Comparison of ENCODE assay signal across 12 cellular contexts in the genomic region with DNA sequence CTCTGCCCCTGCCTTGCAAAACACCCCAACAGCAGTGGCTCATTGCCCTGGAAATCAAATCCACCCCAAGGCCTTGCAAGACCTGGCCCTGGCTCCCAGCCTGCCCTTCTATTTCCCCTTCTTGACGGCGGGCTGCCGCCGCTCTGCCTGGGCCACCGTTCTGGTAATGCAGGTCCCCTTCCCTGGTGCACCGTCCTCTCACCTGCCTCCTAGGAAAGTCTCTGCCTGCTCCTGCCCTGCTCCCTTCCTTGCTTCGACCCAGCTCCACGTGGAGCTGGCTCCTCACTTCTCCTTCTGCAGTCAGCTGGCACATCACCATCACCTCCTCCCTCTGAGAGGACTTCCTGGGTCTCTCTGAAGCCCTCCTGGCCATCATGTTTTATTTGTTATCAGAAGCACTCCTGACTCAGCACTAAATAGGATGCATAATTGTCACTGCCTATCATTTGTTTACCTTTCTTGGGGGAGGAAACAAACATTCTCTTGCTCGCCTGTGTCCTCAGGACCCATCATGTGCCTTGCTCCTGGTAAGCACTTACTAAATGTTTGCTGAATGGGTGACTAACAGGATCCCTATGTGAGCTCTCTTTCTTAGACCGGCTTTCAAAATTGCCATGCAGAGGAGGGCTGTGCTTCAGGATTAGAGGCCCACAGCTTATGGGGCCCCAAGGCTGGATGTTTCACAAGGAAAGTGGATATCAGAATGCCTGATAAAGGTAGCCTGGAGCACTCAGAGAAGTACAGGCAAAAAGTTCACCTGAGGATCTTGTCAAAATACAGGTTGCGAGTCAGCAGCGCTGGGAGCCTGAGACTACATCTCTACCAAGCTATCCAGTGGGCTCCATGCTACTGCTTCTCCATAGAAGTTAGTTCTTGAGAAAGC. TPM values are rescaled to one million over a fixed set of nuclear protein-coding genes. Genes with fewer than 3 reads are reported as not detected.
DNase-seq lines count a peak whose midpoint lies in the region; ATAC-seq and TF ChIP-seq lines count a peak whose summit lies in the region.
"Had no signal": no experiment of that assay in that cellular context is flagged by ENCODE, and none has a peak within 500 bp of the region (broad histone marks: within the 10 kb centered on the region; RNA-seq: fewer than 3 reads in every experiment).

No MANE protein-coding gene starts in this region.

- H3K4me1 ChIP-seq in endodermal cell (ENCODE audit: control insufficient read depth, insufficient read depth, low read length) (peaks cover 12% of the 10 kb centered on the region), neural progenitor cell (peaks cover 39% of the 10 kb centered on the region)

- H3K4me3 ChIP-seq in endodermal cell (ENCODE audit: low read length) (no peak overlapping the region), neural progenitor cell (no peak overlapping the region)
- H3K4me3 ChIP-seq: stomach had no signal

- H3F3A ChIP-seq in neural progenitor cell (ENCODE audit: low read depth), result peaks cover 20% of the 10 kb centered on the region

- peak overlapping the region; percentile 42 for H3K4me2 ChIP-seq in neural progenitor cell

- H3K36me3 Mint-ChIP-seq in endodermal cell (ENCODE audit: low read depth) (no peaks in the 10 kb centered on the region), neural progenitor cell (no peaks in the 10 kb centered on the region), WTC11 (no peaks in the 10 kb centered on the region)

- H3K27ac Mint-ChIP-seq in endodermal cell (peak overlapping the region; percentile 40), neural progenitor cell (peak overlapping the region; percentile 85), WTC11 (no peak overlapping the region)

- H3K27me3 Mint-ChIP-seq in endodermal cell (ENCODE audit: insufficient read depth) (no peaks in the 10 kb centered on the region), neural progenitor cell (ENCODE audit: insufficient read depth, low read depth) (peaks cover 6% of the 10 kb centered on the region), WTC11 (ENCODE audit: low read depth) (peaks cover 7% of the 10 kb centered on the region; the same call in 1 of the 2 replicates)

- no peak overlapping the region for H3K9ac ChIP-seq in endodermal cell (ENCODE audit: extremely low read depth, low read length, poor library complexity, severe bottlenecking)
- no peak overlapping the region for H3K9ac ChIP-seq in neural progenitor cell

- H3K9me3 Mint-ChIP-seq in endodermal cell (no peaks in the 10 kb centered on the region), neural progenitor cell (no peaks in the 10 kb centered on the region), WTC11 (0 out of 2 replicates have a peak, but pooled peaks cover 6% of the 10 kb centered on the region)

- no peak overlapping the region for H3K4me3 Mint-ChIP-seq in endodermal cell
- peak overlapping the region; percentile 19 for H3K4me3 Mint-ChIP-seq in neural progenitor cell
- no peak overlapping the region for H3K4me3 Mint-ChIP-seq in WTC11

- H3K27me3 ChIP-seq in endodermal cell (ENCODE audit: control insufficient read depth, insufficient read depth, low read length, poor library complexity, severe bottlenecking) (no peaks in the 10 kb centered on the region), neural progenitor cell (no peaks in the 10 kb centered on the region)
- H3K27me3 ChIP-seq: stomach had no signal

- H3K36me3 ChIP-seq in endodermal cell (ENCODE audit: control insufficient read depth, insufficient read depth, low read length), result no peaks in the 10 kb centered on the region
- H3K36me3 ChIP-seq in neural progenitor cell, result no peaks in the 10 kb centered on the region
- H3K36me3 ChIP-seq: stomach had no signal

- 68 to 77% methylated on average over 9 to 12 of the region's 12 CpGs for WGBS in endodermal cell (ENCODE audit: insufficient coverage in 1 of 2, insufficient read length in 1 of 2), 2 experiments

- CTCF ChIA-PET in WTC11 (lab: Charles Lee), result interaction anchor here (1.3 to 2.6 kb wide), 6 partner anchors 15 to 325 kb away, joined by 3 to 11 read pairs (median 6); no protein-coding TSS in a partner anchor

- peak overlapping the region; percentile 34 for H3K27ac ChIP-seq in endodermal cell (ENCODE audit: low read depth, low read length)
- no peak overlapping the region for H3K27ac ChIP-seq in neural progenitor cell
- H3K27ac ChIP-seq: stomach had no signal

- H3K4me1 Mint-ChIP-seq in endodermal cell (peaks cover 54% of the 10 kb centered on the region), neural progenitor cell (peaks cover 64% of the 10 kb centered on the region), WTC11 (peaks cover 67% of the 10 kb centered on the region)

- TF ChIP-seq CTCF in endodermal cell (conservative IDR thresholded peaks at IDR 0.05) (no peak), neural progenitor cell (IDR thresholded peaks at IDR 0.05) (no peak), WTC11 (IDR thresholded peaks at IDR 0.05) (no peak)

- no peaks in the 10 kb centered on the region for H3K9me3 ChIP-seq in endodermal cell (ENCODE audit: control insufficient read depth, low read length)
- no peaks in the 10 kb centered on the region for H3K9me3 ChIP-seq in neural progenitor cell (ENCODE audit: low read depth)
- H3K9me3 ChIP-seq: stomach had no signal

- H4K20me1 ChIP-seq in neural progenitor cell (ENCODE audit: low read depth), result no peaks in the 10 kb centered on the region

- POLR2A ChIA-PET in WTC11 (lab: Charles Lee), result no interaction called here

- DNase-seq in ELR (ENCODE audit: low read depth) (peak; percentile 68), NCI-H345 treated with DMSO at 0.1 percent for 48 hours (lab: John Stamatoyannopoulos, UW; ENCODE audit: unreplicated experiment) (peak; percentile 13), endodermal cell (peak; percentile 71), neural progenitor cell (ENCODE audit: low spot score) (peak; percentile 36), WTC11 (ENCODE audit: low spot score) (no peak), MV-4-11 (lab: John Stamatoyannopoulos, UW) (no peak), SKM-1 treated with dmso at 0.1 percent for 144 hours (lab: John Stamatoyannopoulos, UW; ENCODE audit: unreplicated experiment) (no peak)
- DNase-seq in NK-92 treated with Interleukin-12 subunit alpha and Interleukin-12 subunit beta, amount 100 ng/mL, for 24 hours (lab: John Stamatoyannopoulos, UW), result no peak
- DNase-seq: NCI-H1092, stomach had no signal

- no peak for ATAC-seq in WTC11
- ATAC-seq: SK-N-SH treated with all-trans-retinoic acid at 6 μM for 48 hours had no signal

- no peaks in the 10 kb centered on the region for H3K79me2 ChIP-seq in neural progenitor cell (ENCODE audit: low read depth)

- peak overlapping the region; percentile 87 for H2AFZ ChIP-seq in neural progenitor cell (replicated peaks)

TF ChIP-seq in WTC11, 78 proteins besides CTCF, POLR2A, EP300 and RAD21:
- no peak for TF ChIP-seq TEAD1 (CRISPR knock-in tag; IDR thresholded peaks at IDR 0.05)

RNA-seq across cellular contexts. Expression of gene C5orf47, which starts 19.6 kb away (rescaled TPM):
- total RNA-seq in endodermal cell, result not detected
- not detected for polyA plus RNA-seq in endodermal cell (2013, experiment 1 of 2)
- not detected for polyA plus RNA-seq in endodermal cell (2013, experiment 2 of 2)
- 0.69 and 0.90 TPM in 2 replicates for total RNA-seq in neural progenitor cell (ENCODE audit: low replicate concordance)
- total RNA-seq in WTC11 (2021), result 0.09 to 0.32 TPM (median 0.27 TPM) in 3 replicates
- total RNA-seq: dermis microvascular lymphatic vessel endothelial cell, stomach had no signal
- polyA plus RNA-seq: stomach had no signal

Comparison
In these comparisons a context has a peak if more than half of its experiments do, and no peak if none do; other contexts are left out.
1. DNase-seq: peak in ELR (single experiment), NCI-H345 treated with DMSO at 0.1 percent for 48 hours (single experiment), endodermal cell (single experiment) and neural progenitor cell (single experiment); none in WTC11 (single experiment), MV-4-11 (single experiment), SKM-1 treated with dmso at 0.1 percent for 144 hours (single experiment) and NK-92 treated with Interleukin-12 subunit alpha and Interleukin-12 subunit beta, amount 100 ng/mL, for 24 hours (single experiment).